Comparison of ENCODE assay signal across 9 cellular contexts in the genomic region with DNA sequence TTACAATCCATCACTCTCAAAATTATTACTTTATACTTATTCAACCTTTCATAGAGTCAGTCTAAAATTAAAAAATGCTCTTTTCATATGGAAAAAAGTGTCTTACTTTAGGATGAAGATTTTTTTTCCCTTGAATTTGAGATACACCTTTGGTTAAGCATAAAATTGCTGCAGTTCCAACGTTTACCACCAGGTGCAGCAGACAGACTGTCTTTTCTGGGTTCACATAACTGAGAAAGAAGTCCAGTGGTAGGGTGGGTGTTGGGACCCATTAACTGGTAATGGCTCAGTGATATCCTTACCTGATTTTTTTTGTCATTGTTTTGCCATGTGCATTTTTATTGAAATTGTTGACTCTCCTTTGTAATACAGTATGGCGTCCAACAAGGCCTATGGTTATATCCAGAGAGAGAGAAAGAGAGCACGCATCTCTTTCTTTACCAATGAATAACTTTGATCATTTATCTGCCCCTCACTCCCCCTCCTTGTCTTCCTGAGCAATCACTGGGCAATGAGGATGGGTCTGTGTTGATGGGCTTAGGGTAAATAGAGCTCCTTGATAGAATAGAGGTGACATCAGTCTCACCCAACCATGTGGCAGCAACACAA.
DNase-seq lines count a peak whose midpoint lies in the region; ATAC-seq, FAIRE-seq and TF ChIP-seq lines count a peak whose summit lies in the region.
"Had no signal": no experiment of that assay in that cellular context is flagged by ENCODE, and none has a peak within 500 bp of the region (broad histone marks: within the 10 kb centered on the region; RNA-seq: fewer than 3 reads in every experiment).

No MANE protein-coding gene starts in this region.

- H3K27me3 ChIP-seq in Loucy (ENCODE audit: insufficient read depth, low read length, poor library complexity, severe bottlenecking) (no peaks in the 10 kb centered on the region), brain microvascular endothelial cell (replicated peaks) (no peaks in the 10 kb centered on the region)
- no peaks in the 10 kb centered on the region for H3K27me3 ChIP-seq in CD4-positive, alpha-beta memory T cell (ENCODE audit: insufficient read depth, low read length)

- in situ Hi-C loops in brain microvascular endothelial cell (cut with HindIII; ENCODE audit: low pct_ligation_motif_present, low sequenced_read_pairs) = no loop called here

- TF ChIP-seq POLR2A in GM12892 (IDR thresholded peaks at IDR 0.05; ENCODE audit: low read depth, low read length) = no peak

- POLR2A ChIA-PET in CD4-positive, alpha-beta memory T cell (lab: Charles Lee; ENCODE audit: partially characterized antibody) = no interaction called here

- H3K9me2 ChIP-seq in Loucy (replicated peaks; ENCODE audit: low read depth, low read length) = no peaks in the 10 kb centered on the region

- peaks cover 1% of the 10 kb centered on the region for H3K36me3 Mint-ChIP-seq in progenitor cell of endocrine pancreas (ENCODE audit: insufficient read depth)
- no peaks in the 10 kb centered on the region for H3K36me3 Mint-ChIP-seq in CD4-positive, alpha-beta memory T cell

- no peaks in the 10 kb centered on the region for H3K79me2 ChIP-seq in Loucy (ENCODE audit: insufficient read depth, low read length)

- DNase-seq in NCI-H82 (lab: John Stamatoyannopoulos, UW) (peak; percentile 55), NCI-H82 treated with DMSO at 0.1 percent for 48 hours (lab: John Stamatoyannopoulos, UW; ENCODE audit: unreplicated experiment) (no peak), brain microvascular endothelial cell (no peak), progenitor cell of endocrine pancreas (ENCODE audit: low spot score, unreplicated experiment) (no peak), GM12892 (ENCODE audit: insufficient read length) (no peak)
- no peak for DNase-seq in CD4-positive, alpha-beta memory T cell

- no peak overlapping the region for H2AFZ ChIP-seq in Loucy (ENCODE audit: low read length)

- H3K9me3 ChIP-seq in Loucy (ENCODE audit: insufficient read depth, low read depth, low read length) = no peaks in the 10 kb centered on the region
- no peaks in the 10 kb centered on the region for H3K9me3 ChIP-seq in CD4-positive, alpha-beta memory T cell (ENCODE audit: control insufficient read depth in 1 of 2, low read length in 2 of 2)

- no peak overlapping the region for H3K27ac ChIP-seq in brain microvascular endothelial cell
- H3K27ac ChIP-seq in CD4-positive, alpha-beta memory T cell (ENCODE audit: low read depth, low read length) = no peak overlapping the region
- H3K27ac ChIP-seq: SK-N-MC had no signal

- peaks cover 4% of the 10 kb centered on the region for H3K4me1 Mint-ChIP-seq in progenitor cell of endocrine pancreas (ENCODE audit: low read depth)
- no peaks in the 10 kb centered on the region for H3K4me1 Mint-ChIP-seq in CD4-positive, alpha-beta memory T cell

- no peak overlapping the region for H3K27ac Mint-ChIP-seq in progenitor cell of endocrine pancreas
- no peak overlapping the region for H3K27ac Mint-ChIP-seq in CD4-positive, alpha-beta memory T cell

- ATAC-seq in HG02981 (IDR thresholded peaks at IDR 0.05; ENCODE audit: unreplicated experiment) = no peak

- no peaks in the 10 kb centered on the region for H3K4me1 ChIP-seq in Loucy (ENCODE audit: insufficient read depth, low read length, poor library complexity, severe bottlenecking)
- no peaks in the 10 kb centered on the region for H3K4me1 ChIP-seq in CD4-positive, alpha-beta memory T cell (ENCODE audit: insufficient read depth, low read length)

- CTCF ChIA-PET in CD4-positive, alpha-beta memory T cell (lab: Charles Lee; ENCODE audit: partially characterized antibody) = interaction anchor here (0.6 kb wide), 1 partner anchor 1717 kb away, joined by 3 read pairs; no protein-coding TSS in a partner anchor

- no peak for FAIRE-seq in GM12892 (lab: Jason Lieb, UNC)

- no peaks in the 10 kb centered on the region for H3K27me3 Mint-ChIP-seq in progenitor cell of endocrine pancreas
- no peaks in the 10 kb centered on the region for H3K27me3 Mint-ChIP-seq in CD4-positive, alpha-beta memory T cell

- H3K4me3 ChIP-seq in Loucy (ENCODE audit: low read length, poor library complexity, severe bottlenecking) = no peak overlapping the region
- H3K4me3 ChIP-seq in brain microvascular endothelial cell (ENCODE audit: low read depth, low read length) = no peak overlapping the region
- H3K4me3 ChIP-seq in CD4-positive, alpha-beta memory T cell (ENCODE audit: low read length in 2 of 2) = no peak overlapping the region
- H3K4me3 ChIP-seq: SK-N-MC had no signal

- H3K4me2 ChIP-seq in Loucy (ENCODE audit: low read depth, low read length, poor library complexity, severe bottlenecking) = no peak overlapping the region

- no peak overlapping the region for H3K9ac ChIP-seq in Loucy (ENCODE audit: low read depth, low read length, poor library complexity, severe bottlenecking)

- no peaks in the 10 kb centered on the region for H3F3A ChIP-seq in Loucy (ENCODE audit: low read depth)

- H3K9me3 Mint-ChIP-seq in progenitor cell of endocrine pancreas (ENCODE audit: low read depth) = no peaks in the 10 kb centered on the region
- H3K9me3 Mint-ChIP-seq in CD4-positive, alpha-beta memory T cell = peaks cover 0 to 6% (median 0%) of the 10 kb centered on the region in 8 donors

- H3K4me3 Mint-ChIP-seq in progenitor cell of endocrine pancreas (ENCODE audit: low read depth) = no peak overlapping the region
- H3K4me3 Mint-ChIP-seq in CD4-positive, alpha-beta memory T cell = no peak overlapping the region

- H4K20me1 ChIP-seq in Loucy (ENCODE audit: insufficient read depth, low read length, poor library complexity, severe bottlenecking) = no peaks in the 10 kb centered on the region

- no peaks in the 10 kb centered on the region for H3K36me3 ChIP-seq in Loucy (ENCODE audit: insufficient read depth, low read length)
- H3K36me3 ChIP-seq in brain microvascular endothelial cell (replicated peaks) = no peaks in the 10 kb centered on the region
- no peaks in the 10 kb centered on the region for H3K36me3 ChIP-seq in CD4-positive, alpha-beta memory T cell (ENCODE audit: insufficient read depth, low read length)

- TF ChIP-seq CTCF in Loucy (conservative IDR thresholded peaks at IDR 0.05; ENCODE audit: low read length) = peak; percentile 80
- TF ChIP-seq CTCF in brain microvascular endothelial cell (IDR thresholded peaks at IDR 0.05; ENCODE audit: low read depth, low read length, missing control alignments) = peak; percentile 71
- TF ChIP-seq CTCF in progenitor cell of endocrine pancreas (IDR thresholded peaks at IDR 0.05; ENCODE audit: unreplicated experiment) = peak; percentile 53

- intact Hi-C loops in CD4-positive, alpha-beta memory T cell (cut with micrococcal nuclease) = no loop called here
